In genomic region chr22:29457730-29458129, GRCh38 we compare ENCODE assay signal across 8 cellular contexts. TPM values are rescaled to one million over a fixed set of nuclear protein-coding genes. Genes with fewer than 3 reads are reported as not detected.
A peak's percentile ranks its signal among the peaks of the same experiment; 100 is the strongest.
DNase-seq lines count a peak whose midpoint lies in the region; ATAC-seq, FAIRE-seq and TF ChIP-seq lines count a peak whose summit lies in the region.

No MANE protein-coding gene starts in this region.

- H3K36me3 ChIP-seq in colonic mucosa (no peaks in the 10 kb centered on the region), pancreas (no peaks in the 10 kb centered on the region)

- in situ Hi-C loops in GM13976 (cut with MboI; ENCODE audit: low sequenced_read_pairs, unreplicated experiment): no loop called here

- H3K9ac ChIP-seq in colonic mucosa (ENCODE audit: low read depth in 2 of 2, low read length in 2 of 2): no peak overlapping the region

- H3K4me1 ChIP-seq in colonic mucosa: no peaks in the 10 kb centered on the region
- no peaks in the 10 kb centered on the region for H3K4me1 ChIP-seq in pancreas

- H3K27me3 ChIP-seq in colonic mucosa (no peaks in the 10 kb centered on the region), pancreas (no peaks in the 10 kb centered on the region)

- 36 to 37% methylated on average over 4 of the region's 4 CpGs for WGBS in pancreas, 2 donors

- FAIRE-seq in pancreas (lab: Jason Lieb, UNC): no peak

- intact Hi-C loops in colonic mucosa (cut with DNase I): no loop called here
- intact Hi-C loops in pancreas (cut with DNase I): no loop called here

- no peak overlapping the region for H3K4me3 ChIP-seq in colonic mucosa
- H3K4me3 ChIP-seq in pancreas: no peak overlapping the region

- DNase-seq in CD1c-positive myeloid dendritic cell (ENCODE audit: extremely low spot score) (peak; percentile 38), GM13976 (ENCODE audit: low spot score) (peak; percentile 82), NCI-H82 (lab: John Stamatoyannopoulos, UW) (peak; percentile 93), colonic mucosa (peak; percentile 24), pancreas (peak in 1 of 6 donors; percentile 27)

- no peak for TF ChIP-seq CTCF in GM13976 (IDR thresholded peaks at IDR 0.05; ENCODE audit: borderline replicate concordance, control extremely low read depth, extremely low read depth, insufficient read depth, missing control alignments)
- no peak for TF ChIP-seq CTCF in colonic mucosa (IDR thresholded peaks at IDR 0.05)
- TF ChIP-seq CTCF in pancreas (IDR thresholded peaks at IDR 0.05): no peak

- H3K27ac ChIP-seq in colonic mucosa (no peak overlapping the region), pancreas (no peak overlapping the region)

- H3K9me3 ChIP-seq in colonic mucosa: no peaks in the 10 kb centered on the region
- no peaks in the 10 kb centered on the region for H3K9me3 ChIP-seq in pancreas

- ATAC-seq in pancreas: peak; percentile 40 to 76 (median 66)
- no peak for ATAC-seq in GM18520 (IDR thresholded peaks at IDR 0.05; ENCODE audit: unreplicated experiment)
- no peak for ATAC-seq in GM19035 (IDR thresholded peaks at IDR 0.05; ENCODE audit: unreplicated experiment)
- no peak for ATAC-seq in GM21825 (IDR thresholded peaks at IDR 0.05; ENCODE audit: unreplicated experiment)

RNA-seq across cellular contexts. Expression of gene RFPL1, which starts 19.3 kb away (rescaled TPM):
- total RNA-seq in colonic mucosa (not detected), pancreas (not detected)
- polyA plus RNA-seq in pancreas: under 1 TPM in 1 of 2 donors, not detected in 1; 0.09 TPM

RNA-seq across cellular contexts. Expression of gene NEFH, which starts 22.3 kb away (rescaled TPM):
- total RNA-seq in colonic mucosa (under 1 TPM; 0.42 TPM), pancreas (under 1 TPM; 0.05 to 0.72 (median 0.13) TPM)
- polyA plus RNA-seq in pancreas: under 1 TPM; 0.23 to 0.99 TPM

Comparison
In these comparisons a context has a peak if more than half of its experiments do, and no peak if none do; other contexts are left out.
1. ATAC-seq: peak in pancreas (4 of 4); none in GM18520 (single experiment), GM19035 (single experiment) and GM21825 (single experiment).